In the genomic region with DNA sequence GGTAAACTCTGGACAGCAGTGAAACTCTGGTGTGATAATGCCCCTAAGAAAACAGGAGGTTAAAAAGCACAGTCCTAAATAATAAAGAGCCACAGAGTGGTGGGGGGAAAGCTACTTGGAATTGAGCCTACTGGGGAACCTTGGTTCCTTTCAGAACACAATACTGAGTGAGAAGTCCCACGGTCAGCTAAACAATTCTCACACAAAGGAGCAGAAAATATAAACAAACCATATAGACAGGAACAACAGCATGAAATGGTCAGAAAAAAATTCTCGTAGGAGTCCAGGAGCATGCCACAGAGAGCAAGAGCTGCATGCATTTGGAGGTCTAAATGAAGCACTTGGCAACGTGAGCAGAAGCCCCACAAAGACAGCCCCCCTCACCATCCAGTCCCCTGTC, we compare ENCODE assay signal across 25 cellular contexts. TPM values are rescaled to one million over a fixed set of nuclear protein-coding genes. Genes with fewer than 3 reads are reported as not detected.
DNase-seq lines count a peak whose midpoint lies in the region; ATAC-seq and TF ChIP-seq lines count a peak whose summit lies in the region.
"Had no signal": no experiment of that assay in that cellular context is flagged by ENCODE, and none has a peak within 500 bp of the region (broad histone marks: within the 10 kb centered on the region; RNA-seq: fewer than 3 reads in every experiment).

No MANE protein-coding gene starts in this region.

- no peaks in the 10 kb centered on the region for H3K79me1 ChIP-seq in H9 (ENCODE audit: insufficient read depth, low read depth, low read length, poor library complexity, severe bottlenecking)
- no peaks in the 10 kb centered on the region for H3K79me1 ChIP-seq in mesenchymal stem cell (replicated peaks; ENCODE audit: low read length, poor library complexity, severe bottlenecking)
- H3K79me1 ChIP-seq in neuronal stem cell (ENCODE audit: low read depth, low read length): peaks cover 2% of the 10 kb centered on the region

- H3K4ac ChIP-seq in H9 (ENCODE audit: low read depth, low read length) (no peak overlapping the region), mesenchymal stem cell (ENCODE audit: low read depth in 1 of 2, low read length in 2 of 2) (no peak overlapping the region), neuronal stem cell (ENCODE audit: low read length) (no peak overlapping the region)

- no CpG with 5 or more reads among the region's 3 CpGs for WGBS in H9 (ENCODE audit: extremely low coverage, insufficient read length, low lambda C conversion rate)
- 5% methylated on average over 3 of the region's 3 CpGs for WGBS in mesenchymal stem cell
- WGBS in neuronal stem cell (ENCODE audit: extremely low coverage in 2 of 2, insufficient read length in 2 of 2, insufficient replicate concordance in 1 of 2), 2 donors: no CpG with 5 or more reads among the region's 3 CpGs

- H3K4me3 Mint-ChIP-seq in H9: no peak overlapping the region
- no peak overlapping the region for H3K4me3 Mint-ChIP-seq in activated CD8-positive, alpha-beta T cell treated with anti-CD3 and anti-CD28 coated beads, Interleukin-2, amount 10 ng/mL, durations not matched to agents 7 days and 5 days

- H3K18ac ChIP-seq in H9 (ENCODE audit: insufficient read length, low read depth, low read length) (no peak overlapping the region), mesenchymal stem cell (ENCODE audit: low read depth in 1 of 2, low read length in 2 of 2) (peak overlapping the region; percentile 31 to 50), neuronal stem cell (ENCODE audit: low read length) (no peak overlapping the region)

- H3K23me2 ChIP-seq in H9 (ENCODE audit: insufficient read length, low read depth, low read length, poor library complexity, severe bottlenecking): no peaks in the 10 kb centered on the region

- POLR2A ChIA-PET in activated CD8-positive, alpha-beta T cell treated with anti-CD3 and anti-CD28 coated beads, Interleukin-2, amount 10 ng/mL, durations not matched to agents 7 days and 5 days (lab: Charles Lee): no interaction called here

- H3K27ac ChIP-seq in H9 (ENCODE audit: insufficient read length, low read depth, low read length) (no peak overlapping the region), mesenchymal stem cell (ENCODE audit: low read length, poor library complexity, severe bottlenecking) (no peak overlapping the region), neuronal stem cell (replicated peaks; ENCODE audit: low read length) (no peak overlapping the region)
- H3K27ac ChIP-seq: GM23248, HL-60, Peyer's patch had no signal

- no peaks in the 10 kb centered on the region for H3K27me3 Mint-ChIP-seq in H9 (ENCODE audit: low read depth)
- H3K27me3 Mint-ChIP-seq in activated CD8-positive, alpha-beta T cell treated with anti-CD3 and anti-CD28 coated beads, Interleukin-2, amount 10 ng/mL, durations not matched to agents 7 days and 5 days (ENCODE audit: low read depth): peaks cover 2% of the 10 kb centered on the region

- H3K4me1 ChIP-seq in H9 (ENCODE audit: insufficient read depth, low read length) (peaks cover 2% of the 10 kb centered on the region; the same call in 1 of the 2 replicates), mesenchymal stem cell (ENCODE audit: control insufficient read depth, insufficient read depth, low read depth, low read length) (peaks cover 4% of the 10 kb centered on the region), neuronal stem cell (ENCODE audit: control insufficient read depth in 2 of 2, insufficient read depth in 1 of 2, low read depth in 1 of 2, low read length in 2 of 2) (peaks cover 6 to 12% of the 10 kb centered on the region in 2 donors)
- H3K4me1 ChIP-seq: Peyer's patch had no signal

- H3K4me2 ChIP-seq in H9 (ENCODE audit: insufficient read depth, insufficient read length, low read length) (no peak overlapping the region), mesenchymal stem cell (ENCODE audit: low read length, poor library complexity, severe bottlenecking) (no peak overlapping the region), neuronal stem cell (ENCODE audit: insufficient read depth, low read length, poor library complexity, severe bottlenecking) (no peak overlapping the region)
- H3K4me2 ChIP-seq: SK-N-SH had no signal

- H2BK120ac ChIP-seq in H9 (ENCODE audit: low read depth, low read length, poor library complexity, severe bottlenecking) (no peak overlapping the region), mesenchymal stem cell (ENCODE audit: low read depth, low read length) (no peak overlapping the region), neuronal stem cell (ENCODE audit: low read depth, low read length) (no peak overlapping the region)

- no peak for ATAC-seq in activated CD8-positive, alpha-beta T cell treated with anti-CD3 and anti-CD28 coated beads, Interleukin-2, amount 10 ng/mL, durations not matched to agents 7 days and 5 days

- no peaks in the 10 kb centered on the region for H3K79me2 ChIP-seq in H9 (ENCODE audit: insufficient read depth, low read length)

- no peaks in the 10 kb centered on the region for H4K20me1 ChIP-seq in H9 (ENCODE audit: control insufficient read depth, insufficient read depth, insufficient read length)

- H2BK15ac ChIP-seq in H9 (ENCODE audit: low read depth, low read length) (no peak overlapping the region), mesenchymal stem cell (ENCODE audit: low read depth, poor library complexity, severe bottlenecking) (no peak overlapping the region), neuronal stem cell (ENCODE audit: low read length) (no peak overlapping the region)

- H3K36me3 Mint-ChIP-seq in H9 (ENCODE audit: insufficient read depth in 1 of 3, low read depth in 3 of 3): peaks cover 0 to 6% (median 0%) of the 10 kb centered on the region in 3 experiments; a peak in 2 of 7 replicates
- no peaks in the 10 kb centered on the region for H3K36me3 Mint-ChIP-seq in activated CD8-positive, alpha-beta T cell treated with anti-CD3 and anti-CD28 coated beads, Interleukin-2, amount 10 ng/mL, durations not matched to agents 7 days and 5 days (ENCODE audit: low read depth)

- H4K91ac ChIP-seq in H9 (ENCODE audit: insufficient read length, low read depth, low read length) (no peak overlapping the region), mesenchymal stem cell (ENCODE audit: low read length) (no peak overlapping the region), neuronal stem cell (ENCODE audit: low read depth, low read length, poor library complexity) (no peak overlapping the region)

- H3K9ac ChIP-seq in H9 (ENCODE audit: extremely low read depth, insufficient read length, low read length) (no peak overlapping the region), mesenchymal stem cell (ENCODE audit: low read length) (no peak overlapping the region), neuronal stem cell (ENCODE audit: low read depth, low read length, poor library complexity) (no peak overlapping the region)
- H3K9ac ChIP-seq: GM23248, SK-N-SH had no signal

- CTCF ChIA-PET in activated CD8-positive, alpha-beta T cell treated with anti-CD3 and anti-CD28 coated beads, Interleukin-2, amount 10 ng/mL, durations not matched to agents 7 days and 5 days (lab: Charles Lee): no interaction called here

- H2AFZ ChIP-seq in H9 (ENCODE audit: low read length): no peak overlapping the region
- H2AFZ ChIP-seq in mesenchymal stem cell (ENCODE audit: low read depth, low read length): no peak overlapping the region
- H2AFZ ChIP-seq in neuronal stem cell (ENCODE audit: low read length): peak overlapping the region; percentile 77
- H2AFZ ChIP-seq: GM23248 had no signal

- H3K9me3 ChIP-seq in H9 (ENCODE audit: control insufficient read depth, low read depth, low read length) (no peaks in the 10 kb centered on the region), mesenchymal stem cell (ENCODE audit: control insufficient read depth, low read length) (peaks cover 2% of the 10 kb centered on the region), neuronal stem cell (replicated peaks in 1 of 2; ENCODE audit: control insufficient read depth in 2 of 2, insufficient read depth in 1 of 2, low read depth in 1 of 2, low read length in 2 of 2) (no peaks in the 10 kb centered on the region)
- H3K9me3 ChIP-seq: Peyer's patch, SK-N-SH had no signal

- H2BK20ac ChIP-seq in H9 (ENCODE audit: low read depth, low read length, poor library complexity, severe bottlenecking): no peak overlapping the region

- peak overlapping the region in 2 of 3 experiments; percentile 13 to 63; a peak in 5 of 7 replicates for H3K27ac Mint-ChIP-seq in H9
- H3K27ac Mint-ChIP-seq in activated CD8-positive, alpha-beta T cell treated with anti-CD3 and anti-CD28 coated beads, Interleukin-2, amount 10 ng/mL, durations not matched to agents 7 days and 5 days: no peak overlapping the region

- no peaks in the 10 kb centered on the region for H3K9me3 Mint-ChIP-seq in H9
- peaks cover 8% of the 10 kb centered on the region for H3K9me3 Mint-ChIP-seq in activated CD8-positive, alpha-beta T cell treated with anti-CD3 and anti-CD28 coated beads, Interleukin-2, amount 10 ng/mL, durations not matched to agents 7 days and 5 days (ENCODE audit: insufficient read depth)

- H3K4me1 Mint-ChIP-seq in H9: peaks cover 11 to 13% of the 10 kb centered on the region in 2 experiments; a peak in 3 of 4 replicates
- H3K4me1 Mint-ChIP-seq in activated CD8-positive, alpha-beta T cell treated with anti-CD3 and anti-CD28 coated beads, Interleukin-2, amount 10 ng/mL, durations not matched to agents 7 days and 5 days (ENCODE audit: low read depth): no peaks in the 10 kb centered on the region

- H3T11ph ChIP-seq in H9 (ENCODE audit: low read length): no peak overlapping the region

- H3K56ac ChIP-seq in H9 (ENCODE audit: insufficient read length, low read depth, low read length): no peak overlapping the region

- no peak for TF ChIP-seq CTCF in H9 (conservative IDR thresholded peaks at IDR 0.05)

- H2AK5ac ChIP-seq in H9 (ENCODE audit: insufficient read length, low read length): no peak overlapping the region
- no peak overlapping the region for H2AK5ac ChIP-seq in mesenchymal stem cell (ENCODE audit: low read length, severe bottlenecking)
- H2AK5ac ChIP-seq in neuronal stem cell (ENCODE audit: low read depth, low read length): no peak overlapping the region

- H3K27me3 ChIP-seq in H9 (ENCODE audit: insufficient read depth, low read length) (no peaks in the 10 kb centered on the region), mesenchymal stem cell (ENCODE audit: control insufficient read depth in 1 of 2, insufficient read depth in 1 of 2, low read length in 2 of 2) (no peaks in the 10 kb centered on the region), neuronal stem cell (ENCODE audit: control insufficient read depth in 3 of 3, insufficient read depth in 3 of 3, low read depth in 1 of 3, low read length in 3 of 3) (no peaks in the 10 kb centered on the region)
- H3K27me3 ChIP-seq: Peyer's patch had no signal

- DNase-seq in H9 (no peak), astrocyte of the hippocampus (ENCODE audit: low read depth, low spot score) (peak; percentile 24), mesenchymal stem cell (peak; percentile 63), neuronal stem cell (ENCODE audit: low spot score) (no peak), AML-193 (lab: John Stamatoyannopoulos, UW) (no peak), NCI-H2029 treated with DMSO at 0.1 percent for 48 hours (lab: John Stamatoyannopoulos, UW) (no peak)
- DNase-seq in activated CD8-positive, alpha-beta T cell treated with anti-CD3 and anti-CD28 coated beads, Interleukin-2, amount 10 ng/mL, durations not matched to agents 7 days and 5 days: no peak
- no peak for DNase-seq in activated CD4-positive, CD25-positive, alpha-beta regulatory T cell (lab: John Stamatoyannopoulos, UW)
- DNase-seq: 8988T, ACHN, GM23248, HCEC 1CT, NCI-H1092, NCI-H1417 treated with DMSO at 0.1 percent for 48 hours, NCI-H1694 treated with DMSO at 0.1 percent for 48 hours, NCI-H2081 treated with DMSO at 0.1 percent for 48 hours, NCI-H2171, NCI-H226, NCI-H510A, NCI-H69, Peyer's patch, SIG-M5, SK-N-SH had no signal

- H3K36me3 ChIP-seq in mesenchymal stem cell (ENCODE audit: control insufficient read depth in 1 of 2, insufficient read depth in 2 of 2, low read depth in 1 of 2, low read length in 2 of 2): no peaks in the 10 kb centered on the region
- H3K36me3 ChIP-seq in neuronal stem cell (replicated peaks in 1 of 2; ENCODE audit: control insufficient read depth in 2 of 2, insufficient read depth in 2 of 2, low read length in 2 of 2): peaks cover 0 to 5% of the 10 kb centered on the region in 2 donors
- H3K36me3 ChIP-seq: Peyer's patch had no signal

- H3K14ac ChIP-seq in H9 (ENCODE audit: insufficient read depth, low read length): no peak overlapping the region
- H3K14ac ChIP-seq in mesenchymal stem cell (ENCODE audit: low read length in 2 of 2): no peak overlapping the region
- no peak overlapping the region for H3K14ac ChIP-seq in neuronal stem cell (ENCODE audit: low read length)

- H4K5ac ChIP-seq in H9 (ENCODE audit: insufficient read length, low read depth, low read length): no peak overlapping the region

- H4K8ac ChIP-seq in H9 (replicated peaks; ENCODE audit: insufficient read length, low read depth, low read length): no peak overlapping the region
- H4K8ac ChIP-seq in mesenchymal stem cell (ENCODE audit: low read length): no peak overlapping the region
- H4K8ac ChIP-seq in neuronal stem cell (ENCODE audit: low read depth, low read length): no peak overlapping the region

- H2BK5ac ChIP-seq in H9 (ENCODE audit: insufficient read length, low read length) (no peak overlapping the region), mesenchymal stem cell (ENCODE audit: low read depth, low read length, poor library complexity, severe bottlenecking) (no peak overlapping the region), neuronal stem cell (ENCODE audit: low read length) (no peak overlapping the region)

- no peak overlapping the region for H2BK12ac ChIP-seq in H9 (ENCODE audit: insufficient read length, low read depth, low read length)
- peak overlapping the region in 1 of 2 experiments; percentile 79 for H2BK12ac ChIP-seq in mesenchymal stem cell (ENCODE audit: low read length in 2 of 2)
- H2BK12ac ChIP-seq in neuronal stem cell (ENCODE audit: low read length): no peak overlapping the region

- H3K23ac ChIP-seq in H9 (ENCODE audit: insufficient read length, low read depth, low read length): no peak overlapping the region
- no peak overlapping the region for H3K23ac ChIP-seq in mesenchymal stem cell (ENCODE audit: low read length in 2 of 2)
- H3K23ac ChIP-seq in neuronal stem cell (ENCODE audit: low read depth, low read length, poor library complexity): no peak overlapping the region

- no peak overlapping the region for H3K4me3 ChIP-seq in mesenchymal stem cell (ENCODE audit: insufficient read depth in 1 of 2, low read depth in 1 of 2, low read length in 2 of 2)
- H3K4me3 ChIP-seq in neuronal stem cell (ENCODE audit: low read length in 2 of 2): no peak overlapping the region
- H3K4me3 ChIP-seq: GM23248, Peyer's patch had no signal

RNA-seq across cellular contexts. Expression of a gene that starts 56.0 kb away (rescaled TPM):
- total RNA-seq in H9 (2021): 1.6 and 1.8 TPM in 2 replicates
- 84.1 TPM for polyA plus RNA-seq in mesenchymal stem cell (2013, experiment 1 of 2)
- polyA plus RNA-seq in mesenchymal stem cell (2013, experiment 2 of 2): 84.1 TPM
- polyA plus RNA-seq in neuronal stem cell (2013, experiment 1 of 2): 15.0 TPM
- polyA plus RNA-seq in neuronal stem cell (2013, experiment 2 of 2): 14.4 TPM
- not detected for total RNA-seq in activated CD8-positive, alpha-beta T cell treated with anti-CD3 and anti-CD28 coated beads, Interleukin-2, amount 10 ng/mL, durations not matched to agents 7 days and 5 days
- total RNA-seq: G401 had no signal

Comparison
In these comparisons a context has a peak if more than half of its experiments do, and no peak if none do; other contexts are left out.
1. DNase-seq: peak in astrocyte of the hippocampus (single experiment) and mesenchymal stem cell (single experiment); none in H9 (single experiment), neuronal stem cell (single experiment), activated CD8-positive, alpha-beta T cell treated with anti-CD3 and anti-CD28 coated beads, Interleukin-2, amount 10 ng/mL, durations not matched to agents 7 days and 5 days (single experiment), AML-193 (0 of 2), activated CD4-positive, CD25-positive, alpha-beta regulatory T cell (0 of 4) and NCI-H2029 treated with DMSO at 0.1 percent for 48 hours (single experiment).
2. H3K18ac ChIP-seq: peak in mesenchymal stem cell (2 of 2); none in H9 (single experiment) and neuronal stem cell (single experiment).